8 cellular contexts compared by ENCODE assay signal in genomic region chr9:94891183-94891582, GRCh38.
"Had no signal": no experiment of that assay in that cellular context is flagged by ENCODE, and none has a peak within 500 bp of the region (broad histone marks: within the 10 kb centered on the region; RNA-seq: fewer than 3 reads in every experiment).

No MANE protein-coding gene starts in this region.

- H3K4me3 ChIP-seq: GM12878 had no signal

- DNase-seq: GDM1, GF-D8 had no signal

- FAIRE-seq: G401.6, GM12878, GM12891, GM12892, GM18507, GM19239 had no signal

- ATAC-seq: GM12878 had no signal
